ENCODE assay signal across 8 cellular contexts in the genomic region with DNA sequence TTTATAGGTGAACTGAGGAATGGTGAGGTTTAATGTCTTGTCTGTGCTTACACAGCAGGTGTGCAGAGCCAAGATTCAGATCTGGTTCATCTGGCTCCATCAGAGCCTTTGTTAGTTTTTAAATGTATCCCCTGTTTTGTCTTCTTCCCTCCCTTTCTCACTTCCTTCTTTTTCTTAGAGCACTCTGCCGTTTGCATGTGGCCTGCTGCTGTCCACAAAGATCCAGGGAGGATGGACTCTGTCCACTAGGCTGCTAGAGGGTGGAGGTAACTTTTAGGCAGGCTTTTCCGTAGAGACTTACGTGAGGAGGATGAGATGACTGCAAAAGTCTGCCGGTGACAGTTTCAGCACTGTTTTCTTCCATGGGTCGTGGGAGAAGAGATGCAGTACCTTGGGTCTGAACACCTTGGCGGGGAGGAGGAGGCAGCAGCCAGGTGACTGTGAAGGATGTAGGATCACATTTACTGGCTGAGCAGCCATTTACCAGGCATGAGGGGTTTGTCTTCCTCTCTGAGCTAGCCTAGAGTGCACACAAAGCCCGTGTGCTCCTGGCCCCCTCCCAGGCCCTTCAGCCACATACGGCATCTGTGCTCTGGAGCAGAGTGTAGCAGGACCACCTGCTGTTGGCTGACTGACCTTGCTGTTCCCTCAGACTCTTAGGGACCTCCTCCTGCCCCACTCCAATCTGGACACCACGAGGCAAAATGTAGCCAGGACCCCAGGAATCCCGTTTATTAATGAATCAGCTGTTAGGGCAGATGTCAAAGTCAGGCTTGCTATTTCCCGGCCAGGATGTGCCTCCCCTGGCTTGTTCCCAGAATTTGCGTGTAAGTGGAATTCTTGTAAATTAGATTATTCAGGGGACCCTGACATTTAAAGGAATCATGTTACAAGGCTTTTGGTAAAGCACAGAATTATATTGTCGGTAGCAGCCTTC. TPM values are rescaled to one million over a fixed set of nuclear protein-coding genes. Genes with fewer than 3 reads are reported as not detected.
DNase-seq lines count a peak whose midpoint lies in the region; ATAC-seq and TF ChIP-seq lines count a peak whose summit lies in the region.

No MANE protein-coding gene starts in this region.

- no peaks in the 10 kb centered on the region for H3K9me3 Mint-ChIP-seq in activated CD4-positive, alpha-beta T cell treated with anti-CD3 and anti-CD28 coated beads for 36 hours (ENCODE audit: low read depth)

- TF ChIP-seq CTCF in VCaP (conservative IDR thresholded peaks at IDR 0.05) (no peak), stomach (IDR thresholded peaks at IDR 0.05) (no peak)

- H3K27me3 ChIP-seq in right cardiac atrium (ENCODE audit: control insufficient read depth, insufficient read depth) = no peaks in the 10 kb centered on the region
- no peaks in the 10 kb centered on the region for H3K27me3 ChIP-seq in stomach

- peak overlapping the region; percentile 91 for H3K27ac ChIP-seq in VCaP
- no peak overlapping the region for H3K27ac ChIP-seq in right cardiac atrium (ENCODE audit: low read length)
- H3K27ac ChIP-seq in stomach = peak overlapping the region in 4 of 5 donors; percentile 94 to 97 (median 96)

- peaks cover 29% of the 10 kb centered on the region for H3K36me3 Mint-ChIP-seq in activated CD4-positive, alpha-beta T cell treated with anti-CD3 and anti-CD28 coated beads for 36 hours (ENCODE audit: low read depth)

- 46% methylated on average over 13 of the region's 13 CpGs for WGBS in right cardiac atrium
- 39 to 52% (median 44%) methylated on average over 13 of the region's 13 CpGs for WGBS in stomach, 5 donors

- TF ChIP-seq POLR2A in stomach (IDR thresholded peaks at IDR 0.05) = no peak

- peak overlapping the region; percentile 75 for H3K27ac Mint-ChIP-seq in activated CD4-positive, alpha-beta T cell treated with anti-CD3 and anti-CD28 coated beads for 36 hours

- H3K36me3 ChIP-seq in stomach = peaks cover 3 to 12% (median 8%) of the 10 kb centered on the region in 4 donors

- POLR2A ChIA-PET in activated CD4-positive, alpha-beta T cell treated with anti-CD3 and anti-CD28 coated beads for 36 hours (lab: Charles Lee) = interaction anchor here (0.6 to 1.4 kb wide), 3 partner anchors 10 to 450 kb away, joined by 3 to 5 read pairs (median 3); no protein-coding TSS in a partner anchor

- no peak for TF ChIP-seq EP300 in stomach (IDR thresholded peaks at IDR 0.05)

- no peaks in the 10 kb centered on the region for H3K27me3 Mint-ChIP-seq in activated CD4-positive, alpha-beta T cell treated with anti-CD3 and anti-CD28 coated beads for 36 hours

- H3K4me1 Mint-ChIP-seq in activated CD4-positive, alpha-beta T cell treated with anti-CD3 and anti-CD28 coated beads for 36 hours = peaks cover 67% of the 10 kb centered on the region

- H3K4me3 ChIP-seq in right cardiac atrium (ENCODE audit: low read length) = peak overlapping the region; percentile 68
- peak overlapping the region; percentile 81 to 90 (median 88) for H3K4me3 ChIP-seq in stomach

- CTCF ChIA-PET in activated CD4-positive, alpha-beta T cell treated with anti-CD3 and anti-CD28 coated beads for 36 hours (lab: Charles Lee) = interaction anchor here (0.6 to 8.5 kb wide), 7 partner anchors 12 to 491 kb away, joined by 3 to 96 read pairs (median 3); no protein-coding TSS in a partner anchor

- no peak for DNase-seq in activated CD4-positive, alpha-beta T cell treated with anti-CD3 and anti-CD28 coated beads for 36 hours
- no peak for DNase-seq in activated CD4-positive, alpha-beta T cell treated with anti-CD3 and anti-CD28 coated beads for 1 hour
- DNase-seq in right cardiac atrium = peak in 1 of 3 donors; percentile 20
- DNase-seq in stomach = no peak
- no peak for DNase-seq in SW480 (ENCODE audit: low spot score)
- no peak for DNase-seq in sciatic nerve (ENCODE audit: low spot score)
- DNase-seq in NCI-H446 treated with DMSO at 0.1 percent for 48 hours (lab: John Stamatoyannopoulos, UW) = no peak

- ATAC-seq in activated CD4-positive, alpha-beta T cell treated with anti-CD3 and anti-CD28 coated beads for 36 hours = no peak
- ATAC-seq in right cardiac atrium (no peak), sciatic nerve (no peak)

- H3K4me3 Mint-ChIP-seq in activated CD4-positive, alpha-beta T cell treated with anti-CD3 and anti-CD28 coated beads for 36 hours = peak overlapping the region; percentile 77

- no peaks in the 10 kb centered on the region for H3K9me3 ChIP-seq in right cardiac atrium (ENCODE audit: control insufficient read depth, low read length)
- H3K9me3 ChIP-seq in stomach = no peaks in the 10 kb centered on the region

- intact Hi-C loops in activated CD4-positive, alpha-beta T cell treated with anti-CD3 and anti-CD28 coated beads for 36 hours (cut with DNase I, micrococcal nuclease) = loop anchor here (1.0 to 5.0 kb wide), 3 partner anchors 13 to 1305 kb away; a partner anchor contains a TSS
- intact Hi-C loops in right cardiac atrium (cut with DNase I) = no loop called here
- intact Hi-C loops in stomach (cut with DNase I; ENCODE audit: low total_unique reads) = no loop called here
- intact Hi-C loops in sciatic nerve (cut with DNase I) = no loop called here

- H3K4me1 ChIP-seq in right cardiac atrium (ENCODE audit: control insufficient read depth, insufficient read depth, low read length) = peaks cover 6% of the 10 kb centered on the region
- peaks cover 55 to 85% (median 67%) of the 10 kb centered on the region in 4 donors for H3K4me1 ChIP-seq in stomach

RNA-seq across cellular contexts. Expression of a gene that starts 1.9 kb away (rescaled TPM):
- total RNA-seq in activated CD4-positive, alpha-beta T cell treated with anti-CD3 and anti-CD28 coated beads for 36 hours = 10 to 100 TPM; 50.1 to 69.2 TPM
- total RNA-seq in right cardiac atrium (10 to 100 TPM; 45.0 to 55.2 (median 48.6) TPM), stomach (10 to 100 TPM in 4 of 5 donors, 1 to 10 TPM in 1; 1.7 to 29.8 (median 16.1) TPM), sciatic nerve (28.0 TPM)
- polyA plus RNA-seq in right cardiac atrium (78.1 TPM), stomach (10 to 100 TPM; 40.2 to 68.4 (median 45.8) TPM)

RNA-seq across cellular contexts. Expression of a gene that starts 6.9 kb away (rescaled TPM):
- total RNA-seq in activated CD4-positive, alpha-beta T cell treated with anti-CD3 and anti-CD28 coated beads for 36 hours = not detected
- under 1 TPM in 1 of 4 donors, not detected in 3; 0.20 TPM for total RNA-seq in right cardiac atrium
- not detected for polyA plus RNA-seq in right cardiac atrium
- total RNA-seq in stomach = not detected
- polyA plus RNA-seq in stomach = under 1 TPM in 1 of 3 donors, not detected in 2; 0.13 TPM
- 2.2 TPM for total RNA-seq in sciatic nerve

RNA-seq across cellular contexts. Expression of a gene that starts 14.1 kb away (rescaled TPM):
- total RNA-seq in activated CD4-positive, alpha-beta T cell treated with anti-CD3 and anti-CD28 coated beads for 36 hours = 10 to 100 TPM; 13.4 to 15.0 TPM
- total RNA-seq in right cardiac atrium (10 to 100 TPM in 3 of 4 donors, 1 to 10 TPM in 1; 9.1 to 10.7 (median 10.2) TPM), stomach (10 to 100 TPM in 4 of 5 donors, 1 to 10 TPM in 1; 7.5 to 35.6 (median 18.1) TPM), sciatic nerve (18.6 TPM)
- polyA plus RNA-seq in right cardiac atrium (9.8 TPM), stomach (10 to 100 TPM in 2 of 3 donors, 1 to 10 TPM in 1; 9.6 to 12.6 (median 10.3) TPM)

RNA-seq across cellular contexts. Expression of a gene that starts 37.6 kb away (rescaled TPM):
- under 1 TPM; 0.49 to 0.57 TPM for total RNA-seq in activated CD4-positive, alpha-beta T cell treated with anti-CD3 and anti-CD28 coated beads for 36 hours
- 1 to 10 TPM; 1.8 to 5.7 (median 3.7) TPM for total RNA-seq in right cardiac atrium
- 2.6 TPM for polyA plus RNA-seq in right cardiac atrium
- 1 to 10 TPM in 2 of 5 donors, under 1 TPM in 1, not detected in 2; 0.87 to 2.6 (median 1.7) TPM for total RNA-seq in stomach
- 1 to 10 TPM; 3.3 to 8.4 (median 6.7) TPM for polyA plus RNA-seq in stomach
- total RNA-seq in sciatic nerve = 13.2 TPM

Comparison
In these comparisons a context has a peak if more than half of its experiments do, and no peak if none do; other contexts are left out.
1. intact Hi-C loops: an anchor here in activated CD4-positive, alpha-beta T cell treated with anti-CD3 and anti-CD28 coated beads for 36 hours (1.0 to 5.0 kb wide); none called in right cardiac atrium, stomach and sciatic nerve.